In genomic region chr1:204478921-204479320, GRCh38 we compare ENCODE assay signal across 16 cellular contexts. TPM values are rescaled to one million over a fixed set of nuclear protein-coding genes. Genes with fewer than 3 reads are reported as not detected.
DNase-seq lines count a peak whose midpoint lies in the region; ATAC-seq lines count a peak whose summit lies in the region.
"Had no signal": no experiment of that assay in that cellular context is flagged by ENCODE, and none has a peak within 500 bp of the region (broad histone marks: within the 10 kb centered on the region; RNA-seq: fewer than 3 reads in every experiment).

No MANE protein-coding gene starts in this region.

- POLR2A ChIA-PET in CD4-positive, alpha-beta memory T cell (lab: Charles Lee; ENCODE audit: partially characterized antibody), result interaction anchor here (6.6 kb wide), 1 partner anchor 15 kb away, joined by 40 read pairs; the partner anchor contains the start of gene PIK3C2B

- DNase-seq in CD4-positive, alpha-beta memory T cell, result no peak
- DNase-seq in left lobe of liver (ENCODE audit: low spot score) (no peak), NCI-H2171 treated with DMSO at 0.1 percent for 48 hours (lab: John Stamatoyannopoulos, UW) (no peak), activated T-cell treated with anti-CD3 and anti-CD28 coated beads for 4 hours (no peak)
- DNase-seq: activated naive CD4-positive, alpha-beta T cell treated with anti-CD3 and anti-CD28 coated beads, Interleukin-2, amount 10 ng/mL, durations not matched to agents 7 days and 5 days; NCI-H2029; stimulated activated CD4-positive, alpha-beta T cell treated with anti-CD3 and anti-CD28 coated beads, Interleukin-15, amount 100 ng/mL, for 24 hours; upper lobe of left lung had no signal

- no peak for ATAC-seq in activated T-helper 17 cell treated with anti-CD3 and anti-CD28 coated beads, Interleukin-2, amount 50 U/mL, for 72 hours (replicated peaks)
- ATAC-seq in left lobe of liver, result peak; percentile 32
- no peak for ATAC-seq in stimulated activated memory B cell treated with anti-CD40 and anti-IgM and Interleukin-4, amounts not matched to agents 10 μg/mL and 1 μg/mL and 100 μg/mL, for 72 hours
- no peak for ATAC-seq in esophagus mucosa
- no peak for ATAC-seq in HG03354 (IDR thresholded peaks at IDR 0.05; ENCODE audit: poor library complexity, severe bottlenecking, unreplicated experiment)
- ATAC-seq: gastroesophageal sphincter had no signal

- peak overlapping the region in 1 of 8 donors; percentile 43 for H3K4me3 Mint-ChIP-seq in CD4-positive, alpha-beta memory T cell
- H3K4me3 Mint-ChIP-seq in activated T-helper 17 cell treated with anti-CD3 and anti-CD28 coated beads, Interleukin-2, amount 50 U/mL, for 72 hours, result no peak overlapping the region
- no peak overlapping the region for H3K4me3 Mint-ChIP-seq in stimulated activated memory B cell treated with anti-CD40 and anti-IgM and Interleukin-4, amounts not matched to agents 10 μg/mL and 1 μg/mL and 100 μg/mL, for 72 hours
- H3K4me3 Mint-ChIP-seq: activated naive CD4-positive, alpha-beta T cell treated with anti-CD3 and anti-CD28 coated beads, Interleukin-2, amount 10 ng/mL, durations not matched to agents 7 days and 5 days; mesothelial cell of epicardium had no signal

- peaks cover 61 to 91% (median 71%) of the 10 kb centered on the region in 4 donors for H3K4me1 Mint-ChIP-seq in CD4-positive, alpha-beta memory T cell
- peaks cover 62% of the 10 kb centered on the region for H3K4me1 Mint-ChIP-seq in activated T-helper 17 cell treated with anti-CD3 and anti-CD28 coated beads, Interleukin-2, amount 50 U/mL, for 72 hours
- H3K4me1 Mint-ChIP-seq in stimulated activated memory B cell treated with anti-CD40 and anti-IgM and Interleukin-4, amounts not matched to agents 10 μg/mL and 1 μg/mL and 100 μg/mL, for 72 hours, result peaks cover 99% of the 10 kb centered on the region

- CTCF ChIA-PET in CD4-positive, alpha-beta memory T cell (lab: Charles Lee; ENCODE audit: partially characterized antibody), result interaction anchor here (0.6 to 3.7 kb wide), 9 partner anchors 12 to 282 kb away, joined by 3 to 24 read pairs (median 3); no protein-coding TSS in a partner anchor

- peak overlapping the region; percentile 23 to 91 (median 79) for H3K27ac Mint-ChIP-seq in CD4-positive, alpha-beta memory T cell
- H3K27ac Mint-ChIP-seq in activated T-helper 17 cell treated with anti-CD3 and anti-CD28 coated beads, Interleukin-2, amount 50 U/mL, for 72 hours, result peak overlapping the region; percentile 75
- peak overlapping the region; percentile 98 for H3K27ac Mint-ChIP-seq in stimulated activated memory B cell treated with anti-CD40 and anti-IgM and Interleukin-4, amounts not matched to agents 10 μg/mL and 1 μg/mL and 100 μg/mL, for 72 hours
- H3K27ac Mint-ChIP-seq: activated naive CD4-positive, alpha-beta T cell treated with anti-CD3 and anti-CD28 coated beads, Interleukin-2, amount 10 ng/mL, durations not matched to agents 7 days and 5 days; mesothelial cell of epicardium had no signal

- no peak overlapping the region for H3K27ac ChIP-seq in CD4-positive, alpha-beta memory T cell (ENCODE audit: low read depth, low read length)
- H3K27ac ChIP-seq: gastroesophageal sphincter, parathyroid adenoma had no signal

- no peaks in the 10 kb centered on the region for H3K36me3 ChIP-seq in CD4-positive, alpha-beta memory T cell (ENCODE audit: insufficient read depth, low read length)
- H3K36me3 ChIP-seq: gastroesophageal sphincter, Peyer's patch, upper lobe of left lung had no signal

- H3K27me3 Mint-ChIP-seq in CD4-positive, alpha-beta memory T cell, result no peaks in the 10 kb centered on the region
- no peaks in the 10 kb centered on the region for H3K27me3 Mint-ChIP-seq in activated T-helper 17 cell treated with anti-CD3 and anti-CD28 coated beads, Interleukin-2, amount 50 U/mL, for 72 hours
- H3K27me3 Mint-ChIP-seq in stimulated activated memory B cell treated with anti-CD40 and anti-IgM and Interleukin-4, amounts not matched to agents 10 μg/mL and 1 μg/mL and 100 μg/mL, for 72 hours, result no peaks in the 10 kb centered on the region
- H3K27me3 Mint-ChIP-seq: activated naive CD4-positive, alpha-beta T cell treated with anti-CD3 and anti-CD28 coated beads, Interleukin-2, amount 10 ng/mL, durations not matched to agents 7 days and 5 days had no signal

- intact Hi-C loops in CD4-positive, alpha-beta memory T cell (cut with micrococcal nuclease), result no loop called here

- no peak overlapping the region for H3K4me3 ChIP-seq in CD4-positive, alpha-beta memory T cell (ENCODE audit: low read length in 2 of 2)
- H3K4me3 ChIP-seq: gastroesophageal sphincter, Peyer's patch, upper lobe of left lung had no signal

- no peaks in the 10 kb centered on the region for H3K9me3 ChIP-seq in CD4-positive, alpha-beta memory T cell (ENCODE audit: control insufficient read depth in 1 of 2, low read length in 2 of 2)
- H3K9me3 ChIP-seq: gastroesophageal sphincter, Peyer's patch, upper lobe of left lung had no signal

- H3K36me3 Mint-ChIP-seq in CD4-positive, alpha-beta memory T cell, result peaks cover 11 to 17% of the 10 kb centered on the region in 2 donors
- peaks cover 15% of the 10 kb centered on the region for H3K36me3 Mint-ChIP-seq in activated T-helper 17 cell treated with anti-CD3 and anti-CD28 coated beads, Interleukin-2, amount 50 U/mL, for 72 hours (ENCODE audit: low read depth)
- H3K36me3 Mint-ChIP-seq in stimulated activated memory B cell treated with anti-CD40 and anti-IgM and Interleukin-4, amounts not matched to agents 10 μg/mL and 1 μg/mL and 100 μg/mL, for 72 hours, result peaks cover 14% of the 10 kb centered on the region
- H3K36me3 Mint-ChIP-seq: activated naive CD4-positive, alpha-beta T cell treated with anti-CD3 and anti-CD28 coated beads, Interleukin-2, amount 10 ng/mL, durations not matched to agents 7 days and 5 days; mesothelial cell of epicardium had no signal

- no peaks in the 10 kb centered on the region for H3K27me3 ChIP-seq in CD4-positive, alpha-beta memory T cell (ENCODE audit: insufficient read depth, low read length)
- H3K27me3 ChIP-seq: gastroesophageal sphincter, Peyer's patch, upper lobe of left lung had no signal

- peaks cover 64% of the 10 kb centered on the region for H3K4me1 ChIP-seq in CD4-positive, alpha-beta memory T cell (ENCODE audit: insufficient read depth, low read length)

- H3K9me3 Mint-ChIP-seq in CD4-positive, alpha-beta memory T cell, result no peaks in the 10 kb centered on the region
- H3K9me3 Mint-ChIP-seq in activated T-helper 17 cell treated with anti-CD3 and anti-CD28 coated beads, Interleukin-2, amount 50 U/mL, for 72 hours, result no peaks in the 10 kb centered on the region
- no peaks in the 10 kb centered on the region for H3K9me3 Mint-ChIP-seq in stimulated activated memory B cell treated with anti-CD40 and anti-IgM and Interleukin-4, amounts not matched to agents 10 μg/mL and 1 μg/mL and 100 μg/mL, for 72 hours
- H3K9me3 Mint-ChIP-seq: activated naive CD4-positive, alpha-beta T cell treated with anti-CD3 and anti-CD28 coated beads, Interleukin-2, amount 10 ng/mL, durations not matched to agents 7 days and 5 days; mesothelial cell of epicardium had no signal

RNA-seq across cellular contexts. Expression of gene PIK3C2B, which starts 15.7 kb away (rescaled TPM):
- total RNA-seq in CD4-positive, alpha-beta memory T cell, result 10 to 100 TPM; 43.4 to 46.9 TPM
- polyA plus RNA-seq in CD4-positive, alpha-beta memory T cell, result 1 to 10 TPM in 1 of 2 donors, under 1 TPM in 1; 0.13 to 4.1 TPM
- 10 to 100 TPM; 31.0 to 67.6 TPM for total RNA-seq in activated T-helper 17 cell treated with anti-CD3 and anti-CD28 coated beads, Interleukin-2, amount 50 U/mL, for 72 hours
- total RNA-seq in left lobe of liver (14.8 TPM), esophagus mucosa (23.7 TPM)

RNA-seq across cellular contexts. Expression of gene MDM4, which starts 37.3 kb away (rescaled TPM):
- total RNA-seq in CD4-positive, alpha-beta memory T cell, result 100 to 1,000 TPM; 213 to 237 TPM
- 10 to 100 TPM in 1 of 2 donors, 1 to 10 TPM in 1; 7.7 to 26.8 TPM for polyA plus RNA-seq in CD4-positive, alpha-beta memory T cell
- total RNA-seq in activated T-helper 17 cell treated with anti-CD3 and anti-CD28 coated beads, Interleukin-2, amount 50 U/mL, for 72 hours, result 100 to 1,000 TPM in 1 of 2 donors, 10 to 100 TPM in 1; 71.3 to 130 TPM
- total RNA-seq in left lobe of liver (27.4 TPM), esophagus mucosa (33.0 TPM)
